41 cellular contexts compared by ENCODE assay signal in genomic region chr1:48232722-48233121, GRCh38. TPM values are rescaled to one million over a fixed set of nuclear protein-coding genes. Genes with fewer than 3 reads are reported as not detected.
"Had no signal": no experiment of that assay in that cellular context is flagged by ENCODE, and none has a peak within 500 bp of the region (broad histone marks: within the 10 kb centered on the region; RNA-seq: fewer than 3 reads in every experiment).

No MANE protein-coding gene starts in this region.

- H3K36me3 Mint-ChIP-seq: activated naive CD4-positive, alpha-beta T cell treated with anti-CD3 and anti-CD28 coated beads, Interleukin-2, amount 10 ng/mL, durations not matched to agents 7 days and 5 days; activated naive CD4-positive, alpha-beta T cell treated with anti-CD3 and anti-CD28 coated beads, Interleukin-2, amount 50 U/mL, for 24 hours; activated naive CD4-positive, alpha-beta T cell treated with anti-CD3 and anti-CD28 coated beads, Interleukin-2, amount 50 U/mL, for 72 hours; activated naive CD8-positive, alpha-beta T cell; activated naive CD8-positive, alpha-beta T cell treated with anti-CD3 and anti-CD28 coated beads for 36 hours; activated naive CD8-positive, alpha-beta T cell treated with anti-CD3 and anti-CD28 coated beads, Interleukin-2, amount 10 ng/mL, durations not matched to agents 7 days and 5 days; brain had no signal

- H3K36me3 ChIP-seq: adrenal gland, ascending aorta, brain microvascular endothelial cell, breast epithelium, cardiac muscle cell had no signal

- DNase-seq: activated effector memory CD4-positive, alpha-beta T cell treated with anti-CD3 and anti-CD28 coated beads, Interleukin-2, amount 50 U/mL, for 16 hours; activated effector memory CD4-positive, alpha-beta T cell treated with Interleukin-2 at 50 U/mL for 16 hours; activated gamma-delta T cell; activated gamma-delta T cell treated with Interleukin-2 at 50 U/mL for 16 hours; activated naive CD4-positive, alpha-beta T cell; activated naive CD4-positive, alpha-beta T cell treated with anti-CD3 and anti-CD28 coated beads for 36 hours; activated naive CD4-positive, alpha-beta T cell treated with anti-CD3 and anti-CD28 coated beads, Interleukin-2, amount 10 ng/mL, durations not matched to agents 7 days and 5 days; activated naive CD4-positive, alpha-beta T cell treated with anti-CD3 and anti-CD28 coated beads, Interleukin-2, amount 50 U/mL, for 16 hours; activated naive CD4-positive, alpha-beta T cell treated with Interleukin-2 at 50 U/mL for 16 hours; activated naive CD8-positive, alpha-beta T cell treated with anti-CD3 and anti-CD28 coated beads for 36 hours; activated naive CD8-positive, alpha-beta T cell treated with anti-CD3 and anti-CD28 coated beads, Interleukin-2, amount 10 ng/mL, durations not matched to agents 7 days and 5 days; activated naive CD8-positive, alpha-beta T cell treated with anti-CD3 and anti-CD28 coated beads, Interleukin-2, amount 50 U/mL, for 24 hours; activated T-cell treated with anti-CD3 and anti-CD28 coated beads, Interleukin-2, amount 50 U/mL, for 1 hour; activated T-cell treated with anti-CD3 and anti-CD28 coated beads, Interleukin-2, amount 50 U/mL, for 24 hours; activated T-cell treated with anti-CD3 and anti-CD28 coated beads, Interleukin-2, amount 50 U/mL, for 4 hours; activated T-cell treated with anti-CD3 and anti-CD28 coated beads, Interleukin-2, amount 50 U/mL, for 48 hours; activated T-cell treated with anti-CD3 and anti-CD28 coated beads, Interleukin-2, amount 50 U/mL, for 72 hours; adrenal gland; amniotic stem cell; amygdala; anterior cingulate cortex; aorta; body of pancreas; brain microvascular endothelial cell; caudate nucleus; central memory CD4-positive, alpha-beta T cell; cerebellar nuclear complex had no signal

- H3K9me3 ChIP-seq: adrenal gland, ascending aorta, body of pancreas, breast epithelium had no signal

- H3K27ac Mint-ChIP-seq: activated naive CD4-positive, alpha-beta T cell treated with anti-CD3 and anti-CD28 coated beads for 36 hours; activated naive CD4-positive, alpha-beta T cell treated with anti-CD3 and anti-CD28 coated beads, Interleukin-2, amount 10 ng/mL, durations not matched to agents 7 days and 5 days; activated naive CD4-positive, alpha-beta T cell treated with anti-CD3 and anti-CD28 coated beads, Interleukin-2, amount 50 U/mL, for 24 hours; activated naive CD8-positive, alpha-beta T cell; activated naive CD8-positive, alpha-beta T cell treated with anti-CD3 and anti-CD28 coated beads for 36 hours; activated naive CD8-positive, alpha-beta T cell treated with anti-CD3 and anti-CD28 coated beads, Interleukin-2, amount 10 ng/mL, durations not matched to agents 7 days and 5 days; activated naive CD8-positive, alpha-beta T cell treated with anti-CD3 and anti-CD28 coated beads, Interleukin-2, amount 50 U/mL, for 24 hours; activated T-cell treated with anti-CD3 and anti-CD28 coated beads, Interleukin-2, amount 50 U/mL, for 24 hours; activated T-cell treated with anti-CD3 and anti-CD28 coated beads, Interleukin-2, amount 50 U/mL, for 72 hours; activated T-helper 1 cell treated with anti-CD3 and anti-CD28 coated beads, Interleukin-12 subunit alpha, Interleukin-12 subunit beta, Interleukin-2, Interleukin-4 antibody, amounts not matched to agents 30 ng/mL and 10 ng/mL and 1 ng/mL, durations not matched to agents 14 hours and 24 hours and 36 hours; activated T-helper 17 cell treated with anti-CD3 and anti-CD28 coated beads, Interleukin-2, amount 50 U/mL, for 72 hours; activated T-helper 2 cell treated with anti-CD3 and anti-CD28 coated beads, Interferon-gamma antibody, Interleukin-2, Interleukin-4, amounts not matched to agents 10 μg/mL and 5 μg/mL and 100 μg/mL, durations not matched to agents 14 hours and 24 hours and 36 hours; brain had no signal

- FAIRE-seq: astrocyte had no signal

- H3K4me3 Mint-ChIP-seq: activated naive CD4-positive, alpha-beta T cell treated with anti-CD3 and anti-CD28 coated beads for 36 hours; activated naive CD4-positive, alpha-beta T cell treated with anti-CD3 and anti-CD28 coated beads, Interleukin-2, amount 10 ng/mL, durations not matched to agents 7 days and 5 days; activated naive CD4-positive, alpha-beta T cell treated with anti-CD3 and anti-CD28 coated beads, Interleukin-2, amount 50 U/mL, for 24 hours; activated naive CD8-positive, alpha-beta T cell; activated naive CD8-positive, alpha-beta T cell treated with anti-CD3 and anti-CD28 coated beads for 36 hours; activated naive CD8-positive, alpha-beta T cell treated with anti-CD3 and anti-CD28 coated beads, Interleukin-2, amount 10 ng/mL, durations not matched to agents 7 days and 5 days; activated naive CD8-positive, alpha-beta T cell treated with anti-CD3 and anti-CD28 coated beads, Interleukin-2, amount 50 U/mL, for 24 hours; activated T-cell treated with anti-CD3 and anti-CD28 coated beads, Interleukin-2, amount 50 U/mL, for 24 hours; activated T-cell treated with anti-CD3 and anti-CD28 coated beads, Interleukin-2, amount 50 U/mL, for 4 hours; activated T-cell treated with anti-CD3 and anti-CD28 coated beads, Interleukin-2, amount 50 U/mL, for 72 hours; activated T-helper 1 cell treated with anti-CD3 and anti-CD28 coated beads, Interleukin-12 subunit alpha, Interleukin-12 subunit beta, Interleukin-2, Interleukin-4 antibody, amounts not matched to agents 30 ng/mL and 10 ng/mL and 1 ng/mL, durations not matched to agents 14 hours and 24 hours and 36 hours; activated T-helper 17 cell treated with anti-CD3 and anti-CD28 coated beads, Interleukin-2, amount 50 U/mL, for 72 hours; brain had no signal

- H3K4me1 ChIP-seq: adrenal gland, ascending aorta, body of pancreas, breast epithelium had no signal

- H3K27me3 Mint-ChIP-seq: activated naive CD4-positive, alpha-beta T cell treated with anti-CD3 and anti-CD28 coated beads, Interleukin-2, amount 50 U/mL, for 24 hours; activated naive CD8-positive, alpha-beta T cell; activated naive CD8-positive, alpha-beta T cell treated with anti-CD3 and anti-CD28 coated beads for 36 hours; activated T-cell treated with anti-CD3 and anti-CD28 coated beads, Interleukin-2, amount 50 U/mL, for 24 hours had no signal

- ATAC-seq: activated naive CD4-positive, alpha-beta T cell treated with anti-CD3 and anti-CD28 coated beads, Interleukin-2, amount 50 U/mL, for 72 hours; activated naive CD8-positive, alpha-beta T cell treated with anti-CD3 and anti-CD28 coated beads, Interleukin-2, amount 50 U/mL, for 24 hours; activated T-cell treated with anti-CD3 and anti-CD28 coated beads, Interleukin-2, amount 50 U/mL, for 4 hours; activated T-cell treated with anti-CD3 and anti-CD28 coated beads, Interleukin-2, amount 50 U/mL, for 72 hours; activated T-helper 17 cell treated with anti-CD3 and anti-CD28 coated beads, Interleukin-2, amount 50 U/mL, for 72 hours; body of pancreas had no signal

- H3K27ac ChIP-seq: adrenal gland, ascending aorta, body of pancreas, brain microvascular endothelial cell, breast epithelium, cardiac muscle cell had no signal

- H3K9me3 Mint-ChIP-seq: activated naive CD4-positive, alpha-beta T cell treated with anti-CD3 and anti-CD28 coated beads for 36 hours; activated naive CD4-positive, alpha-beta T cell treated with anti-CD3 and anti-CD28 coated beads, Interleukin-2, amount 10 ng/mL, durations not matched to agents 7 days and 5 days; activated naive CD4-positive, alpha-beta T cell treated with anti-CD3 and anti-CD28 coated beads, Interleukin-2, amount 50 U/mL, for 24 hours; activated naive CD4-positive, alpha-beta T cell treated with anti-CD3 and anti-CD28 coated beads, Interleukin-2, amount 50 U/mL, for 72 hours; activated naive CD8-positive, alpha-beta T cell treated with anti-CD3 and anti-CD28 coated beads for 36 hours; activated naive CD8-positive, alpha-beta T cell treated with anti-CD3 and anti-CD28 coated beads, Interleukin-2, amount 10 ng/mL, durations not matched to agents 7 days and 5 days; activated naive CD8-positive, alpha-beta T cell treated with anti-CD3 and anti-CD28 coated beads, Interleukin-2, amount 50 U/mL, for 24 hours; activated T-cell treated with anti-CD3 and anti-CD28 coated beads, Interleukin-2, amount 50 U/mL, for 24 hours; activated T-cell treated with anti-CD3 and anti-CD28 coated beads, Interleukin-2, amount 50 U/mL, for 4 hours; activated T-cell treated with anti-CD3 and anti-CD28 coated beads, Interleukin-2, amount 50 U/mL, for 72 hours; activated T-helper 1 cell treated with anti-CD3 and anti-CD28 coated beads, Interleukin-12 subunit alpha, Interleukin-12 subunit beta, Interleukin-2, Interleukin-4 antibody, amounts not matched to agents 30 ng/mL and 10 ng/mL and 1 ng/mL, durations not matched to agents 14 hours and 24 hours and 36 hours; activated T-helper 17 cell treated with anti-CD3 and anti-CD28 coated beads, Interleukin-2, amount 50 U/mL, for 72 hours; activated T-helper 2 cell treated with anti-CD3 and anti-CD28 coated beads, Interferon-gamma antibody, Interleukin-2, Interleukin-4, amounts not matched to agents 10 μg/mL and 5 μg/mL and 100 μg/mL, durations not matched to agents 14 hours and 24 hours and 36 hours; brain had no signal

- H3K4me3 ChIP-seq: adrenal gland, ascending aorta, body of pancreas, breast epithelium, cardiac muscle cell had no signal

- H3K27me3 ChIP-seq: adrenal gland, ascending aorta, body of pancreas, brain microvascular endothelial cell, breast epithelium, cardiac muscle cell had no signal

- H3K4me1 Mint-ChIP-seq: activated naive CD8-positive, alpha-beta T cell treated with anti-CD3 and anti-CD28 coated beads for 36 hours; activated naive CD8-positive, alpha-beta T cell treated with anti-CD3 and anti-CD28 coated beads, Interleukin-2, amount 50 U/mL, for 24 hours; activated T-helper 17 cell treated with anti-CD3 and anti-CD28 coated beads, Interleukin-2, amount 50 U/mL, for 72 hours; brain had no signal

RNA-seq across cellular contexts. Expression of gene SLC5A9, which starts 10.2 kb away (rescaled TPM):
- total RNA-seq: activated naive CD4-positive, alpha-beta T cell treated with anti-CD3 and anti-CD28 coated beads for 36 hours; activated naive CD4-positive, alpha-beta T cell treated with anti-CD3 and anti-CD28 coated beads, Interleukin-2, amount 50 U/mL, for 72 hours; activated naive CD8-positive, alpha-beta T cell treated with anti-CD3 and anti-CD28 coated beads for 36 hours; activated naive CD8-positive, alpha-beta T cell treated with anti-CD3 and anti-CD28 coated beads, Interleukin-2, amount 10 ng/mL, durations not matched to agents 7 days and 5 days; activated T-cell treated with anti-CD3 and anti-CD28 coated beads, Interleukin-2, amount 50 U/mL, for 4 hours; activated T-cell treated with anti-CD3 and anti-CD28 coated beads, Interleukin-2, amount 50 U/mL, for 72 hours; activated T-helper 1 cell treated with anti-CD3 and anti-CD28 coated beads, Interleukin-12 subunit alpha, Interleukin-12 subunit beta, Interleukin-2, Interleukin-4 antibody, amounts not matched to agents 30 ng/mL and 10 ng/mL and 1 ng/mL, durations not matched to agents 14 hours and 24 hours and 36 hours; activated T-helper 17 cell treated with anti-CD3 and anti-CD28 coated beads, Interleukin-2, amount 50 U/mL, for 72 hours; activated T-helper 2 cell treated with anti-CD3 and anti-CD28 coated beads, Interferon-gamma antibody, Interleukin-2, Interleukin-4, amounts not matched to agents 10 μg/mL and 5 μg/mL and 100 μg/mL, durations not matched to agents 14 hours and 24 hours and 36 hours; astrocyte; bronchial epithelial cell; cerebellum; chondrocyte had no signal
